ENCODE assay signal across 16 cellular contexts in genomic region chr2:192559541-192560126, GRCh38.
"Had no signal": no experiment of that assay in that cellular context is flagged by ENCODE, and none has a peak within 500 bp of the region (broad histone marks: within the 10 kb centered on the region; RNA-seq: fewer than 3 reads in every experiment).

No MANE protein-coding gene starts in this region.

- H3K27me3 ChIP-seq: heart right ventricle, neural progenitor cell, ovary, testis had no signal

- DNase-seq: activated CD4-positive, alpha-beta T cell treated with anti-CD3 and anti-CD28 coated beads for 4 hours; activated CD8-positive, alpha-beta memory T cell treated with anti-CD3 and anti-CD28 coated beads, Interleukin-2, amount 50 U/mL, for 48 hours; activated CD8-positive, alpha-beta T cell treated with anti-CD3 and anti-CD28 coated beads for 36 hours; activated naive CD8-positive, alpha-beta T cell treated with anti-CD3 and anti-CD28 coated beads, Interleukin-2, amount 10 ng/mL, durations not matched to agents 7 days and 5 days; anterior cingulate cortex; foreskin melanocyte; heart right ventricle; kidney; ovary; stimulated activated CD4-positive, alpha-beta T cell treated with anti-CD3 and anti-CD28 coated beads, Interleukin-4, amount 100 ng/mL, for 24 hours; stimulated activated naive CD8-positive, alpha-beta T cell treated with anti-CD3 and anti-CD28 coated beads, Interleukin-15, amount 100 ng/mL, for 72 hours; T1000; testis; WERI-Rb-1 had no signal

- H3K27ac ChIP-seq: heart right ventricle, neural progenitor cell, ovary, testis, WERI-Rb-1 had no signal

- H3K9me3 ChIP-seq: heart right ventricle, ovary, testis had no signal

- FAIRE-seq: urothelium cell line had no signal

- H3K4me3 ChIP-seq: heart right ventricle, neural progenitor cell, ovary, testis had no signal

- ATAC-seq: activated CD8-positive, alpha-beta T cell treated with anti-CD3 and anti-CD28 coated beads for 36 hours; heart right ventricle; stimulated activated naive CD8-positive, alpha-beta T cell treated with anti-CD3 and anti-CD28 coated beads, Interleukin-15, amount 100 ng/mL, for 72 hours had no signal

- H3K36me3 ChIP-seq: heart right ventricle, neural progenitor cell, ovary, WERI-Rb-1 had no signal

- H3K4me1 ChIP-seq: heart right ventricle, neural progenitor cell, testis had no signal
